In the genomic region with DNA sequence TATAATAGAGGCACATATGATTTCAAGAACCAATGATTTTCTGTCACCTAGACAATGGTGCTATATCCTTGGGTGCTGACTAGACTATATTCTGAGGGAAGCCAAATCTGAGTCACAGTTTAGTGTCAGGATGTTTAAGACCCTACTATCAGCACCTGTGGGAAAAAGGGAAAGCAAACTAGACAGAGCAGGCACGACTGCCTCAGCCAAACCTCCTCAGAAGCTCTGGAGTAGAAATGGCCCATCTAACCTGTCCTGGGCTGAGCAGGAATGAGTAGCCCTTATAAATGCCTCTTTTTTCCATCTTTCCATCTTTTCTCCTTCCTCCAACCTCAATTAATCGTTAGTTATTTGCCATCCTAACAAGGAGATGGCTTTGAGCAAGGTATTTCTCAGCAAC, we compare ENCODE assay signal across 18 cellular contexts.
A peak's percentile ranks its signal among the peaks of the same experiment; 100 is the strongest.
DNase-seq lines count a peak whose midpoint lies in the region; ATAC-seq, FAIRE-seq and TF ChIP-seq lines count a peak whose summit lies in the region.
"Had no signal": no experiment of that assay in that cellular context is flagged by ENCODE, and none has a peak within 500 bp of the region (broad histone marks: within the 10 kb centered on the region; RNA-seq: fewer than 3 reads in every experiment).

No MANE protein-coding gene starts in this region.

- TF ChIP-seq POLR2A in H1 (IDR thresholded peaks at IDR 0.05; ENCODE audit: control extremely low read depth in 1 of 2, low read depth in 2 of 2, low read length in 2 of 2): no peak

- no peak overlapping the region for H2BK15ac ChIP-seq in H1 (ENCODE audit: low read length)

- 0 out of 2 replicates have a peak overlapping the region, but pooled peaks have one; percentile 3 for H2AFZ ChIP-seq in H1 (ENCODE audit: low read length)

- H4K20me1 ChIP-seq in H1 (replicated peaks in 1 of 2; ENCODE audit: control insufficient read depth in 1 of 2, insufficient read depth in 2 of 2, low read length in 2 of 2): no peaks in the 10 kb centered on the region

- H3K9me3 ChIP-seq in H1 (ENCODE audit: insufficient read depth in 2 of 2, low read depth in 1 of 2, low read length in 1 of 2): no peaks in the 10 kb centered on the region

- 80 to 100% methylated on average over 1 to 2 of the region's 2 CpGs for WGBS in H1 (ENCODE audit: extremely low coverage in 1 of 2, insufficient coverage in 1 of 2, insufficient read length in 1 of 2, insufficient replicate concordance in 2 of 2, low coverage in 1 of 2, low lambda C conversion rate in 2 of 2, missing lambda C conversion rate in 1 of 2), 2 experiments

- H3K23me2 ChIP-seq in H1 (ENCODE audit: low read depth, low read length): no peaks in the 10 kb centered on the region

- no peak for FAIRE-seq in H1 (lab: Jason Lieb, UNC)
- FAIRE-seq: D721Med, GM19239 had no signal

- TF ChIP-seq RAD21 in H1 (IDR thresholded peaks at IDR 0.05 in 1 of 2, conservative IDR thresholded peaks at IDR 0.05 in 1 of 2; ENCODE audit: low read depth in 2 of 2, low read length in 2 of 2): no peak

- no peaks in the 10 kb centered on the region for H3K79me1 ChIP-seq in H1 (ENCODE audit: low read depth, low read length)

- H3K23ac ChIP-seq in H1 (ENCODE audit: insufficient read length): no peak overlapping the region

- no peak overlapping the region for H2BK5ac ChIP-seq in H1 (ENCODE audit: low read depth, low read length)

- H3K27me3 Mint-ChIP-seq in nephron (ENCODE audit: low read depth): no peaks in the 10 kb centered on the region
- H3K27me3 Mint-ChIP-seq: CD4-positive, alpha-beta memory T cell had no signal

- no peak overlapping the region for H3K14ac ChIP-seq in H1 (ENCODE audit: insufficient read length)

- H2AK5ac ChIP-seq in H1 (ENCODE audit: low read depth, low read length): no peak overlapping the region

- H3K4me1 ChIP-seq in H1 (replicated peaks in 1 of 4; ENCODE audit: control insufficient read depth in 3 of 4, insufficient read depth in 4 of 4, low read length in 3 of 4): no peaks in the 10 kb centered on the region

- H3K4me2 ChIP-seq in H1 (ENCODE audit: insufficient read depth in 1 of 2, low read depth in 2 of 2, low read length in 2 of 2): no peak overlapping the region

- POLR2A ChIA-PET in H1 (lab: Charles Lee; ENCODE audit: partially characterized antibody): no interaction called here

- ATAC-seq in Right ventricle myocardium superior (ENCODE audit: poor library complexity) (peak; percentile 40), Right ventricle myocardium inferior (no peak)
- ATAC-seq: HCT116 had no signal

- peak overlapping the region in 2 of 3 experiments; percentile 81 to 84 for H3K27ac Mint-ChIP-seq in nephron
- H3K27ac Mint-ChIP-seq: CD4-positive, alpha-beta memory T cell had no signal

- H3K9me3 Mint-ChIP-seq in nephron: no peaks in the 10 kb centered on the region

- no peak overlapping the region for H4K5ac ChIP-seq in H1 (ENCODE audit: insufficient read length, low read depth, low read length)

- intact Hi-C loops in Right ventricle myocardium superior (cut with DNase I): loop anchor here (5.0 kb wide), 1 partner anchor 72 kb away; no protein-coding TSS in a partner anchor
- intact Hi-C loops in Right ventricle myocardium inferior (cut with DNase I): loop anchor here (10.0 kb wide), 1 partner anchor 45 kb away; no protein-coding TSS in a partner anchor

- H3K27me3 ChIP-seq in H1 (replicated peaks in 1 of 4; ENCODE audit: control insufficient read depth in 3 of 4, extremely low read depth in 1 of 4, insufficient read depth in 3 of 4, low read length in 3 of 4) (no peaks in the 10 kb centered on the region), H7 (ENCODE audit: control insufficient read depth, insufficient read depth, low read length) (no peaks in the 10 kb centered on the region)

- H4K8ac ChIP-seq in H1 (ENCODE audit: extremely low read depth, insufficient read depth, low read length): no peak overlapping the region

- no peak overlapping the region for H2BK120ac ChIP-seq in H1 (replicated peaks; ENCODE audit: low read depth, low read length)

- H3K36me3 ChIP-seq in H1 (ENCODE audit: control insufficient read depth in 2 of 4, insufficient read depth in 4 of 4, low read length in 3 of 4): no peaks in the 10 kb centered on the region
- no peaks in the 10 kb centered on the region for H3K36me3 ChIP-seq in H7 (replicated peaks; ENCODE audit: control insufficient read depth, insufficient read depth, low read length)

- DNase-seq in Right ventricle myocardium superior (no peak), Right ventricle myocardium inferior (ENCODE audit: missing footprints) (no peak), ELR (ENCODE audit: low read depth) (peak; percentile 7), H1 (ENCODE audit: low read depth in 1 of 2, low spot score in 2 of 2) (no peak), NCI-H2196 treated with DMSO at 0.1 percent for 48 hours (lab: John Stamatoyannopoulos, UW; ENCODE audit: unreplicated experiment) (no peak), H7 (no peak)
- no peak for DNase-seq in activated T-cell treated with anti-CD3 and anti-CD28 coated beads, Interleukin-2, amount 50 U/mL, for 1 hour
- DNase-seq: ACHN; CD4-positive, alpha-beta memory T cell; DMS153; DND-41; GF-D8; IMR-90 had no signal

- H3K4me3 Mint-ChIP-seq in nephron: no peak overlapping the region
- H3K4me3 Mint-ChIP-seq: CD4-positive, alpha-beta memory T cell had no signal

- CTCF ChIA-PET in H1 (lab: Charles Lee; ENCODE audit: partially characterized antibody): no interaction called here

- no peak overlapping the region for H2BK12ac ChIP-seq in H1 (ENCODE audit: low read depth, low read length)

- TF ChIP-seq CTCF in H1 (IDR thresholded peaks at IDR 0.05; ENCODE audit: control extremely low read depth in 1 of 3, insufficient read depth in 1 of 3, low read depth in 1 of 3, low read length in 3 of 3): no peak
- no peak for TF ChIP-seq CTCF in nephron (IDR thresholded peaks at IDR 0.05; ENCODE audit: unreplicated experiment in 3 of 3)

- H3K9ac ChIP-seq in H1 (replicated peaks in 1 of 4; ENCODE audit: extremely low read depth in 1 of 4, low read depth in 3 of 4, low read length in 3 of 4): no peak overlapping the region

- H3K56ac ChIP-seq in H1 (replicated peaks; ENCODE audit: insufficient read length, low read depth, low read length): no peak overlapping the region

- H3K36me3 Mint-ChIP-seq in nephron (ENCODE audit: low read depth): no peaks in the 10 kb centered on the region
- H3K36me3 Mint-ChIP-seq: CD4-positive, alpha-beta memory T cell had no signal

- no peak overlapping the region for H3K18ac ChIP-seq in H1 (ENCODE audit: extremely low read depth, low read length)

- H2BK20ac ChIP-seq in H1 (ENCODE audit: low read length): no peak overlapping the region

- no peaks in the 10 kb centered on the region for H3K79me2 ChIP-seq in H1 (ENCODE audit: control insufficient read depth in 1 of 2, insufficient read depth in 2 of 2, low read length in 2 of 2)

- H3K4ac ChIP-seq in H1 (replicated peaks; ENCODE audit: insufficient read length, low read depth, low read length): no peak overlapping the region

- peaks cover 21% of the 10 kb centered on the region for H3K4me1 Mint-ChIP-seq in nephron
- H3K4me1 Mint-ChIP-seq: CD4-positive, alpha-beta memory T cell had no signal

- H3K4me3 ChIP-seq in H1 (ENCODE audit: extremely low read depth in 1 of 4, insufficient read depth in 2 of 4, low read depth in 3 of 4, low read length in 4 of 4): no peak overlapping the region
- no peak overlapping the region for H3K4me3 ChIP-seq in H7 (ENCODE audit: insufficient read depth, low read depth, low read length)

- TF ChIP-seq EP300 in H1 (IDR thresholded peaks at IDR 0.05; ENCODE audit: borderline replicate concordance in 1 of 2, low read depth in 2 of 2, low read length in 2 of 2): no peak

- no peak overlapping the region for H3K27ac ChIP-seq in H1 (ENCODE audit: low read depth, low read length)
- H3K27ac ChIP-seq: C4-2B had no signal

- no peak overlapping the region for H4K91ac ChIP-seq in H1 (replicated peaks; ENCODE audit: insufficient read length, low read length)

TF ChIP-seq in H1, 55 proteins besides CTCF, POLR2A, EP300 and RAD21:
- TF ChIP-seq BRCA1 (IDR thresholded peaks at IDR 0.05; ENCODE audit: low read depth, low read length) (no peak), GABPA (IDR thresholded peaks at IDR 0.05; ENCODE audit: borderline replicate concordance, insufficient read depth, low read length) (no peak)
